ENCODE assay signal across 1 cellular context in genomic region chr16:55655709-55656694, GRCh38.
TF ChIP-seq lines count a peak whose summit lies in the region.

SLC6A2 (plus strand) TSS chr16:55655988; CDS start chr16:55656695, 707 bp downstream.

TF ChIP-seq in IMR-90, 13 proteins besides CTCF, POLR2A, EP300 and RAD21:
- TF ChIP-seq ELK1 (IDR thresholded peaks at IDR 0.05; ENCODE audit: borderline replicate concordance, low read depth, low read length) (no peak), CEBPB (IDR thresholded peaks at IDR 0.05; ENCODE audit: low read depth, low read length) (no peak)
